ENCODE assay signal across 8 cellular contexts in the genomic region with DNA sequence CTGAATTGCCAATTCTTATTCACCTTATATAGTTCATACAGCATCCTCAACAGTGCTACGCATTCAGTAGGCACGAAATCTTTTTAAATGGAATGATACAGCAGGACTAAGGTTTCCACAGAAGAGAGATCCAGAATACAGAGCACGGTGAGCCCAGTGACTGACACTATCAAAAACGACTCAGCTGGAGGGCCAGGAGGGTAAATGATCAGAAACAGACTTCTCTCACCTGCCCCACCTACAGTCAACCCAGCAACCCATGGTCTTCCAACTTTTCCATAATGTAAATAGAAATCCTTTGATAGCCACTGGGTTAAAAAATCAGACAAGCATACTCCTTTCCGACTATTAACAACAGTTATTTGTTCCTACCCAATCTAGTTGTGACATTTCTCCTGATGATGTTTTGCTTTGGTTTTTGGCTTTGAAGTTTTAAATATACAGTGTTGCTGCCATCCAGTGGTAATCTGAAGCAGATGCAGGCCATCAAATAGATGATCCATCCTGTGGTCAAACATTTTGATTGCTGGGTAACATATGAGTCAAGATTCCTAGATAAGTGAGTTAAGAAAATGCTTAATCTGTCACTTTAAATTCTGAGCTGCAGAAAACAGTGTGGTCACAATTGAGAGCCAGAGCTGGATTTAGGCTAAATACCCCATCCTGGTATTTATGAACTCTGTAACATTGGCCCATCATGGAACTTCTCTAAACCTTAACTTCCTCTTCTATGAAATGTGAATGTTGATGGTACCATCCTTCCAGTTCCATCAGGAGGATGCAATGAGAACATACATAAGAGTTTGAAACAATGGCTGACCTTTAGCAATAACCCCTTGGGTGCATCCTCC. TPM values are rescaled to one million over a fixed set of nuclear protein-coding genes. Genes with fewer than 3 reads are reported as not detected.
DNase-seq lines count a peak whose midpoint lies in the region; ATAC-seq, FAIRE-seq and TF ChIP-seq lines count a peak whose summit lies in the region.

No MANE protein-coding gene starts in this region.

- peak; percentile 96 for TF ChIP-seq CTCF in OCI-LY7 (conservative IDR thresholded peaks at IDR 0.05; ENCODE audit: low read length)
- TF ChIP-seq CTCF in H1 (IDR thresholded peaks at IDR 0.05; ENCODE audit: control extremely low read depth in 1 of 3, insufficient read depth in 1 of 3, low read depth in 1 of 3, low read length in 3 of 3), result peak in 2 of 3 experiments; percentile 51 to 74; a peak in 2 of 4 replicates

- peak; percentile 89 to 90 for TF ChIP-seq RAD21 in H1 (IDR thresholded peaks at IDR 0.05 in 1 of 2, conservative IDR thresholded peaks at IDR 0.05 in 1 of 2; ENCODE audit: low read depth in 2 of 2, low read length in 2 of 2)

- no peaks in the 10 kb centered on the region for H3K79me1 ChIP-seq in H1 (ENCODE audit: low read depth, low read length)

- no peak overlapping the region for H2BK12ac ChIP-seq in H1 (ENCODE audit: low read depth, low read length)

- no peak overlapping the region for H3K23ac ChIP-seq in H1 (ENCODE audit: insufficient read length)

- H4K5ac ChIP-seq in H1 (ENCODE audit: insufficient read length, low read depth, low read length), result no peak overlapping the region

- no peak overlapping the region for H3K14ac ChIP-seq in H1 (ENCODE audit: insufficient read length)

- H4K20me1 ChIP-seq in Karpas-422 (ENCODE audit: insufficient read depth, low read depth, low read length) (no peaks in the 10 kb centered on the region), OCI-LY7 (ENCODE audit: insufficient read depth, low read length) (no peaks in the 10 kb centered on the region), H1 (replicated peaks in 1 of 2; ENCODE audit: control insufficient read depth in 1 of 2, insufficient read depth in 2 of 2, low read length in 2 of 2) (no peaks in the 10 kb centered on the region)

- H2BK15ac ChIP-seq in H1 (ENCODE audit: low read length), result no peak overlapping the region

- no peak overlapping the region for H3K4me3 ChIP-seq in Karpas-422 (ENCODE audit: low read length)
- no peak overlapping the region for H3K4me3 ChIP-seq in OCI-LY7 (ENCODE audit: low read depth, low read length, poor library complexity, severe bottlenecking)
- H3K4me3 ChIP-seq in H1 (ENCODE audit: extremely low read depth in 1 of 4, insufficient read depth in 2 of 4, low read depth in 3 of 4, low read length in 4 of 4), result no peak overlapping the region

- H2BK20ac ChIP-seq in H1 (ENCODE audit: low read length), result no peak overlapping the region

- no peaks in the 10 kb centered on the region for H3K79me2 ChIP-seq in Karpas-422 (ENCODE audit: low read length)
- H3K79me2 ChIP-seq in OCI-LY7 (ENCODE audit: insufficient read depth, low read depth, low read length), result no peaks in the 10 kb centered on the region
- no peaks in the 10 kb centered on the region for H3K79me2 ChIP-seq in H1 (ENCODE audit: control insufficient read depth in 1 of 2, insufficient read depth in 2 of 2, low read length in 2 of 2)

- H3K27me3 ChIP-seq in Karpas-422 (ENCODE audit: low read length) (no peaks in the 10 kb centered on the region), H1 (replicated peaks in 1 of 4; ENCODE audit: control insufficient read depth in 3 of 4, extremely low read depth in 1 of 4, insufficient read depth in 3 of 4, low read length in 3 of 4) (no peaks in the 10 kb centered on the region)

- POLR2A ChIA-PET in OCI-LY7 (lab: Charles Lee) (interaction anchor here (0.6 to 0.7 kb wide), 3 partner anchors 30 to 502 kb away, joined by 3 read pairs; no protein-coding TSS in a partner anchor), H1 (lab: Charles Lee; ENCODE audit: partially characterized antibody) (no interaction called here)

- ATAC-seq in GM19035 (IDR thresholded peaks at IDR 0.05; ENCODE audit: unreplicated experiment), result peak; percentile 76
- ATAC-seq in HG03521 (IDR thresholded peaks at IDR 0.05; ENCODE audit: unreplicated experiment), result no peak

- CTCF ChIA-PET in OCI-LY7 (lab: Charles Lee; ENCODE audit: unreplicated experiment), result no interaction called here
- CTCF ChIA-PET in H1 (lab: Charles Lee; ENCODE audit: partially characterized antibody), result interaction anchor here (0.6 to 7.0 kb wide), 46 partner anchors 8 to 1134 kb away, joined by 3 to 70 read pairs (median 3); partner anchors contain the start of gene RHOJ

- no peaks in the 10 kb centered on the region for H3K9me2 ChIP-seq in Karpas-422 (replicated peaks; ENCODE audit: insufficient read depth, low read length)
- H3K9me2 ChIP-seq in OCI-LY7 (ENCODE audit: insufficient read depth, low read length), result no peaks in the 10 kb centered on the region

- DNase-seq in COLO829 (ENCODE audit: low spot score) (peak; percentile 90), Karpas-422 (peak; percentile 82), OCI-LY7 (ENCODE audit: low spot score) (peak; percentile 48), H1 (ENCODE audit: low read depth in 1 of 2, low spot score in 2 of 2) (no peak), middle frontal gyrus (ENCODE audit: extremely low spot score, low spot score) (peak; percentile 42)
- DNase-seq in stimulated activated CD4-positive, alpha-beta T cell treated with anti-CD3 and anti-CD28 coated beads, Interleukin-12 subunit alpha, Interleukin-12 subunit beta, amount 100 ng/mL, for 4 hours, result no peak

- no peak overlapping the region for H2BK120ac ChIP-seq in H1 (replicated peaks; ENCODE audit: low read depth, low read length)

- H3K23me2 ChIP-seq in H1 (ENCODE audit: low read depth, low read length), result no peaks in the 10 kb centered on the region

- no peak overlapping the region for H2AK5ac ChIP-seq in H1 (ENCODE audit: low read depth, low read length)

- H4K8ac ChIP-seq in H1 (ENCODE audit: extremely low read depth, insufficient read depth, low read length), result no peak overlapping the region

- no peak overlapping the region for H3K18ac ChIP-seq in H1 (ENCODE audit: extremely low read depth, low read length)

- H3K4me1 ChIP-seq in Karpas-422 (ENCODE audit: low read length) (no peaks in the 10 kb centered on the region), OCI-LY7 (ENCODE audit: insufficient read depth, low read length, poor library complexity, severe bottlenecking) (no peaks in the 10 kb centered on the region), H1 (replicated peaks in 1 of 4; ENCODE audit: control insufficient read depth in 3 of 4, insufficient read depth in 4 of 4, low read length in 3 of 4) (no peaks in the 10 kb centered on the region)

- FAIRE-seq in H1 (lab: Jason Lieb, UNC), result peak; percentile 72

- H2BK5ac ChIP-seq in H1 (ENCODE audit: low read depth, low read length), result no peak overlapping the region

- TF ChIP-seq EP300 in H1 (IDR thresholded peaks at IDR 0.05; ENCODE audit: borderline replicate concordance in 1 of 2, low read depth in 2 of 2, low read length in 2 of 2), result no peak

- H2AFZ ChIP-seq in Karpas-422 (ENCODE audit: low read length) (no peak overlapping the region), OCI-LY7 (ENCODE audit: low read length) (no peak overlapping the region), H1 (ENCODE audit: low read length) (no peak overlapping the region)

- H3K27ac ChIP-seq in Karpas-422 (ENCODE audit: low read length) (no peak overlapping the region), OCI-LY7 (ENCODE audit: low read depth, low read length, poor library complexity, severe bottlenecking) (no peak overlapping the region), H1 (ENCODE audit: low read depth, low read length) (no peak overlapping the region)

- H3K36me3 ChIP-seq in Karpas-422 (ENCODE audit: insufficient read depth, low read length) (no peaks in the 10 kb centered on the region), OCI-LY7 (ENCODE audit: insufficient read depth, low read length) (no peaks in the 10 kb centered on the region), H1 (ENCODE audit: control insufficient read depth in 2 of 4, insufficient read depth in 4 of 4, low read length in 3 of 4) (no peaks in the 10 kb centered on the region)

- H3K4me2 ChIP-seq in Karpas-422 (ENCODE audit: low read depth, low read length, poor library complexity, severe bottlenecking) (no peak overlapping the region), OCI-LY7 (ENCODE audit: low read length) (no peak overlapping the region), H1 (ENCODE audit: insufficient read depth in 1 of 2, low read depth in 2 of 2, low read length in 2 of 2) (no peak overlapping the region)

- H3K4ac ChIP-seq in H1 (replicated peaks; ENCODE audit: insufficient read length, low read depth, low read length), result no peak overlapping the region

- H3K9ac ChIP-seq in Karpas-422 (ENCODE audit: low read length) (no peak overlapping the region), H1 (replicated peaks in 1 of 4; ENCODE audit: extremely low read depth in 1 of 4, low read depth in 3 of 4, low read length in 3 of 4) (no peak overlapping the region)

- H3K9me3 ChIP-seq in Karpas-422 (ENCODE audit: low read length) (no peaks in the 10 kb centered on the region), OCI-LY7 (ENCODE audit: low read length) (no peaks in the 10 kb centered on the region), H1 (ENCODE audit: insufficient read depth in 2 of 2, low read depth in 1 of 2, low read length in 1 of 2) (no peaks in the 10 kb centered on the region)

- TF ChIP-seq POLR2A in H1 (IDR thresholded peaks at IDR 0.05; ENCODE audit: control extremely low read depth in 1 of 2, low read depth in 2 of 2, low read length in 2 of 2), result no peak

- WGBS in H1 (ENCODE audit: extremely low coverage in 1 of 2, insufficient coverage in 1 of 2, insufficient read length in 1 of 2, insufficient replicate concordance in 2 of 2, low coverage in 1 of 2, low lambda C conversion rate in 2 of 2, missing lambda C conversion rate in 1 of 2), 2 experiments, result 60% methylated on average over 5 of the region's 5 CpGs; no CpG with 5 or more reads in 1 of the 2 experiments

- no TSS peak for BruUV-seq in OCI-LY7 (replicated peaks; lab: Mats Ljungman, UMichigan)

- H4K91ac ChIP-seq in H1 (replicated peaks; ENCODE audit: insufficient read length, low read length), result no peak overlapping the region

- intact Hi-C loops in OCI-LY7 (cut with micrococcal nuclease; ENCODE audit: unreplicated experiment), result loop anchor here (5.0 kb wide), 2 partner anchors 104 to 1099 kb away; no protein-coding TSS in a partner anchor

- no peak overlapping the region for H3K56ac ChIP-seq in H1 (replicated peaks; ENCODE audit: insufficient read length, low read depth, low read length)

TF ChIP-seq in H1, 55 proteins besides CTCF, POLR2A, EP300 and RAD21 (continues in another document):
- no peak for TF ChIP-seq PHF8 (conservative IDR thresholded peaks at IDR 0.05; ENCODE audit: low read depth, low read length)

RNA-seq across cellular contexts. Expression of gene GPHB5, which starts 42.0 kb away (rescaled TPM):
- not detected in 2 replicates for total RNA-seq in Karpas-422 (2014; rRNA removed; shearing (Covaris generic); ENCODE audit: low replicate concordance)
- total RNA-seq in OCI-LY7 (2014; rRNA removed; shearing (Covaris generic)), result not detected in 2 replicates
- not detected in 2 replicates for total RNA-seq in OCI-LY7 (2022)
- not detected in 2 replicates for total RNA-seq in H1 (2021; fragmentation: NEBNext Ultra II Directional; extraction: Animal tissue kit (Norgen Biotek cat#: 25700))
- not detected in 2 replicates for polyA plus RNA-seq in H1 (2011; rRNA removed)
- not detected for polyA plus RNA-seq in H1 (2011; cell fraction: cytosol; rRNA removed)
- polyA plus RNA-seq in H1 (2011; cell fraction: nucleus; rRNA removed), result not detected
- not detected in 4 replicates for polyA plus RNA-seq in H1 (2012, experiment 1 of 2)
- not detected for polyA plus RNA-seq in H1 (2012, experiment 2 of 2)
- not detected for polyA plus RNA-seq in H1 (2013, experiment 1 of 2)
- polyA plus RNA-seq in H1 (2013, experiment 2 of 2), result not detected
- polyA minus RNA-seq in H1 (2011; rRNA and poly(A)+ RNA removed), result not detected in 2 replicates
- polyA minus RNA-seq in H1 (2011; cell fraction: cytosol; rRNA and poly(A)+ RNA removed), result not detected
- not detected for polyA minus RNA-seq in H1 (2011; cell fraction: nucleus; rRNA and poly(A)+ RNA removed)

Comparison
In these comparisons a context has a peak if more than half of its experiments do, and no peak if none do; other contexts are left out.
1. DNase-seq: peak in COLO829 (single experiment), Karpas-422 (single experiment), OCI-LY7 (single experiment) and middle frontal gyrus (single experiment); none in H1 (0 of 2) and stimulated activated CD4-positive, alpha-beta T cell treated with anti-CD3 and anti-CD28 coated beads, Interleukin-12 subunit alpha, Interleukin-12 subunit beta, amount 100 ng/mL, for 4 hours (single experiment).